Comparison of ENCODE assay signal across 1 cellular context in genomic region chr3:9500108-9501050, GRCh38.
TF ChIP-seq lines count a peak whose summit lies in the region.

No MANE protein-coding gene starts in this region.

TF ChIP-seq in GM12878, 131 proteins besides CTCF, POLR2A, EP300 and RAD21 (continued from another document):
- TF ChIP-seq, protein P1, sequence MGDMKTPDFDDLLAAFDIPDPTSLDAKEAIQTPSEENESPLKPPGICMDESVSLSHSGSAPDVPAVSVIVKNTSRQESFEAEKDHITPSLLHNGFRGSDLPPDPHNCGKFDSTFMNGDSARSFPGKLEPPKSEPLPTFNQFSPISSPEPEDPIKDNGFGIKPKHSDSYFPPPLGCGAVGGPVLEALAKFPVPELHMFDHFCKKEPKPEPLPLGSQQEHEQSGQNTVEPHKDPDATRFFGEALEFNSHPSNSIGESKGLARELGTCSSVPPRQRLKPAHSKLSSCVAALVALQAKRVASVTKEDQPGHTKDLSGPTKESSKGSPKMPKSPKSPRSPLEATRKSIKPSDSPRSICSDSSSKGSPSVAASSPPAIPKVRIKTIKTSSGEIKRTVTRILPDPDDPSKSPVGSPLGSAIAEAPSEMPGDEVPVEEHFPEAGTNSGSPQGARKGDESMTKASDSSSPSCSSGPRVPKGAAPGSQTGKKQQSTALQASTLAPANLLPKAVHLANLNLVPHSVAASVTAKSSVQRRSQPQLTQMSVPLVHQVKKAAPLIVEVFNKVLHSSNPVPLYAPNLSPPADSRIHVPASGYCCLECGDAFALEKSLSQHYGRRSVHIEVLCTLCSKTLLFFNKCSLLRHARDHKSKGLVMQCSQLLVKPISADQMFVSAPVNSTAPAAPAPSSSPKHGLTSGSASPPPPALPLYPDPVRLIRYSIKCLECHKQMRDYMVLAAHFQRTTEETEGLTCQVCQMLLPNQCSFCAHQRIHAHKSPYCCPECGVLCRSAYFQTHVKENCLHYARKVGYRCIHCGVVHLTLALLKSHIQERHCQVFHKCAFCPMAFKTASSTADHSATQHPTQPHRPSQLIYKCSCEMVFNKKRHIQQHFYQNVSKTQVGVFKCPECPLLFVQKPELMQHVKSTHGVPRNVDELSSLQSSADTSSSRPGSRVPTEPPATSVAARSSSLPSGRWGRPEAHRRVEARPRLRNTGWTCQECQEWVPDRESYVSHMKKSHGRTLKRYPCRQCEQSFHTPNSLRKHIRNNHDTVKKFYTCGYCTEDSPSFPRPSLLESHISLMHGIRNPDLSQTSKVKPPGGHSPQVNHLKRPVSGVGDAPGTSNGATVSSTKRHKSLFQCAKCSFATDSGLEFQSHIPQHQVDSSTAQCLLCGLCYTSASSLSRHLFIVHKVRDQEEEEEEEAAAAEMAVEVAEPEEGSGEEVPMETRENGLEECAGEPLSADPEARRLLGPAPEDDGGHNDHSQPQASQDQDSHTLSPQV (IDR thresholded peaks at IDR 0.05), result no peak
- TF ChIP-seq BMI1 (IDR thresholded peaks at IDR 0.05; ENCODE audit: borderline replicate concordance), result no peak
- TF ChIP-seq NBN (IDR thresholded peaks at IDR 0.05), result no peak
- no peak for TF ChIP-seq CREM (IDR thresholded peaks at IDR 0.05; ENCODE audit: low read depth)
- no peak for TF ChIP-seq BACH1 (IDR thresholded peaks at IDR 0.05; ENCODE audit: borderline replicate concordance)
- no peak for TF ChIP-seq HDAC6 (IDR thresholded peaks at IDR 0.05; ENCODE audit: unreplicated experiment)
- TF ChIP-seq SMARCA5 (IDR thresholded peaks at IDR 0.05), result no peak
- no peak for TF ChIP-seq ZZZ3 (IDR thresholded peaks at IDR 0.05; ENCODE audit: control insufficient read depth, insufficient read length, low read depth)
- TF ChIP-seq EGR1 (IDR thresholded peaks at IDR 0.05; ENCODE audit: borderline replicate concordance in 1 of 2, low read depth in 2 of 2, low read length in 2 of 2), result no peak
- no peak for TF ChIP-seq DPF2 (IDR thresholded peaks at IDR 0.05)
- TF ChIP-seq MEF2A (IDR thresholded peaks at IDR 0.05; ENCODE audit: insufficient read depth, low read depth, low read length), result no peak
- TF ChIP-seq PAX8 (IDR thresholded peaks at IDR 0.05), result no peak
- TF ChIP-seq YBX1 (IDR thresholded peaks at IDR 0.05), result no peak
- no peak for TF ChIP-seq GABPA (IDR thresholded peaks at IDR 0.05; ENCODE audit: low read depth)
- TF ChIP-seq JUNB (IDR thresholded peaks at IDR 0.05), result no peak
TF ChIP-seq in GM12878: peak in this region for 6.
